Comparison of ENCODE assay signal across 8 cellular contexts in genomic region chr6:291148-291696, GRCh38. TPM values are rescaled to one million over a fixed set of nuclear protein-coding genes. Genes with fewer than 3 reads are reported as not detected.
DNase-seq lines count a peak whose midpoint lies in the region; ATAC-seq and TF ChIP-seq lines count a peak whose summit lies in the region.

No MANE protein-coding gene starts in this region.

- DNase-seq in G401 (ENCODE audit: low spot score) (peak; percentile 28), Peyer's patch (no peak), esophagus muscularis mucosa (ENCODE audit: extremely low spot score) (peak; percentile 90), posterior vena cava (ENCODE audit: low spot score) (peak; percentile 55), hypothalamus (lab: John Stamatoyannopoulos, UW) (no peak)
- no peak for DNase-seq in stimulated activated CD4-positive, alpha-beta T cell treated with anti-CD3 and anti-CD28 coated beads, Interleukin-4, amount 100 ng/mL, for 24 hours

- WGBS in esophagus muscularis mucosa: 48% methylated on average over 8 of the region's 8 CpGs

- TF ChIP-seq CTCF in Peyer's patch (IDR thresholded peaks at IDR 0.05) (no peak), esophagus muscularis mucosa (IDR thresholded peaks at IDR 0.05) (no peak)

- H3K27ac ChIP-seq in Peyer's patch: peak overlapping the region; percentile 92 to 99 (median 97)
- H3K27ac ChIP-seq in esophagus muscularis mucosa (replicated peaks in 1 of 4): peak overlapping the region; percentile 87 to 99 (median 92)

- peak overlapping the region; percentile 50 to 84 (median 68) for H3K4me3 ChIP-seq in Peyer's patch
- peak overlapping the region; percentile 62 to 84 (median 68) for H3K4me3 ChIP-seq in esophagus muscularis mucosa

- H3K27me3 ChIP-seq in Peyer's patch (no peaks in the 10 kb centered on the region), esophagus muscularis mucosa (no peaks in the 10 kb centered on the region)

- no peak for TF ChIP-seq POLR2A in Peyer's patch (IDR thresholded peaks at IDR 0.05)
- TF ChIP-seq POLR2A in esophagus muscularis mucosa (IDR thresholded peaks at IDR 0.05; ENCODE audit: low read depth): no peak

- intact Hi-C loops in esophagus muscularis mucosa (cut with DNase I) (no loop called here), posterior vena cava (cut with DNase I) (no loop called here)

- H3K4me1 ChIP-seq in Peyer's patch: peaks cover 0 to 24% (median 14%) of the 10 kb centered on the region in 4 donors
- H3K4me1 ChIP-seq in esophagus muscularis mucosa: peaks cover 19 to 40% (median 21%) of the 10 kb centered on the region in 4 donors

- no peaks in the 10 kb centered on the region for H3K36me3 ChIP-seq in Peyer's patch
- H3K36me3 ChIP-seq in esophagus muscularis mucosa: no peaks in the 10 kb centered on the region

- no peak for TF ChIP-seq EP300 in esophagus muscularis mucosa (IDR thresholded peaks at IDR 0.05)

- no peak for ATAC-seq in GM18519 (IDR thresholded peaks at IDR 0.05; ENCODE audit: low FRiP score, unreplicated experiment)
- no peak for ATAC-seq in HG03457 (IDR thresholded peaks at IDR 0.05; ENCODE audit: unreplicated experiment)

- in situ Hi-C loops in G401 (cut with HindIII; ENCODE audit: low sequenced_read_pairs): no loop called here

- H3K9me3 ChIP-seq in Peyer's patch (no peaks in the 10 kb centered on the region), esophagus muscularis mucosa (no peaks in the 10 kb centered on the region)

RNA-seq across cellular contexts. Expression of gene DUSP22, which starts 1.1 kb away (rescaled TPM):
- total RNA-seq in G401 (2014; rRNA removed; shearing (Covaris generic)): 16.6 and 16.9 TPM in 2 replicates
- 10 to 100 TPM; 34.7 to 75.9 (median 48.5) TPM for total RNA-seq in Peyer's patch
- 10 to 100 TPM; 67.7 to 95.6 (median 73.7) TPM for total RNA-seq in esophagus muscularis mucosa
- total RNA-seq in posterior vena cava: 10 to 100 TPM; 45.7 to 51.8 TPM

Comparison
In these comparisons a context has a peak if more than half of its experiments do, and no peak if none do; other contexts are left out.
1. DNase-seq: peak in G401 (single experiment), esophagus muscularis mucosa (single experiment) and posterior vena cava (single experiment); none in Peyer's patch (0 of 3), hypothalamus (0 of 51) and stimulated activated CD4-positive, alpha-beta T cell treated with anti-CD3 and anti-CD28 coated beads, Interleukin-4, amount 100 ng/mL, for 24 hours (single experiment).